10 cellular contexts compared by ENCODE assay signal in the genomic region with DNA sequence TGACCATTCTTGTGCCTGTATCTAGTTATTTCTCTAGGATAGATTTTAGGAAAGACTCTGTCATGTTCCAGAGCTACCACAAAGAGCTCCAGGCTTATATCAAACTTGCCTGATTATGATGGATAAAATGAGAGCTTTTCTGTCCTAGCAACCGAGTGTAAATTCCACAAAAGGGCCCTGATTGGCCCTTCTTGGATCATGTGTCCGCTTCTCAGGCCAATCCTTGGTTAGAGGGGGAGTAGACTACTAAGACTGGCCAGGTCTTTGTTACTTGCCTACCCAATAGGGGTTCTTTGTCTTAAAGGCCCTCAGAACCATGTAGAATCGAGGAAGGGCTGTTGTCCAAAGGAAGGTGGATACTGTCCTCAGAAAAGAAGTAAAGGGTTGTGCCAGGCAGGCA. TPM values are rescaled to one million over a fixed set of nuclear protein-coding genes. Genes with fewer than 3 reads are reported as not detected.
DNase-seq lines count a peak whose midpoint lies in the region; ATAC-seq, FAIRE-seq and TF ChIP-seq lines count a peak whose summit lies in the region.
"Had no signal": no experiment of that assay in that cellular context is flagged by ENCODE, and none has a peak within 500 bp of the region (broad histone marks: within the 10 kb centered on the region; RNA-seq: fewer than 3 reads in every experiment).

No MANE protein-coding gene starts in this region.

- no peak for ATAC-seq in GM21367 (IDR thresholded peaks at IDR 0.05; ENCODE audit: unreplicated experiment)
- ATAC-seq: heart right ventricle had no signal

- TF ChIP-seq CTCF in endothelial cell of umbilical vein (IDR thresholded peaks at IDR 0.05; ENCODE audit: extremely low read depth in 1 of 2, insufficient read depth in 1 of 2, low read depth in 1 of 2, low read length in 2 of 2) (no peak), retinal pigment epithelial cell (conservative IDR thresholded peaks at IDR 0.05; ENCODE audit: low read depth, low read length) (no peak)

- peaks cover 54% of the 10 kb centered on the region for H3K4me1 Mint-ChIP-seq in activated naive CD4-positive, alpha-beta T cell treated with anti-CD3 and anti-CD28 coated beads for 36 hours (ENCODE audit: low read depth)

- no peaks in the 10 kb centered on the region for H4K20me1 ChIP-seq in endothelial cell of umbilical vein (replicated peaks; ENCODE audit: control insufficient read depth, extremely low read depth, insufficient read depth, low read length)

- peaks cover 28% of the 10 kb centered on the region for H3K79me2 ChIP-seq in endothelial cell of umbilical vein (ENCODE audit: control insufficient read depth, insufficient read depth, low read length)

- intact Hi-C loops in activated naive CD4-positive, alpha-beta T cell treated with anti-CD3 and anti-CD28 coated beads for 36 hours (cut with micrococcal nuclease) = no loop called here
- intact Hi-C loops in endothelial cell of umbilical vein (cut with micrococcal nuclease) = no loop called here

- no peak for DNase-seq in activated naive CD4-positive, alpha-beta T cell treated with anti-CD3 and anti-CD28 coated beads for 36 hours
- DNase-seq in activated naive CD4-positive, alpha-beta T cell treated with anti-CD3 and anti-CD28 coated beads, Interleukin-2, amount 50 U/mL, for 16 hours = no peak
- peak; percentile 81 for DNase-seq in NCI-H82 (lab: John Stamatoyannopoulos, UW)
- DNase-seq in endothelial cell of umbilical vein (ENCODE audit: low read depth, low spot score) = peak; percentile 40
- peak; percentile 11 for DNase-seq in retinal pigment epithelial cell (ENCODE audit: low read depth)
- DNase-seq in NCI-H524 treated with DMSO at 0.1 percent for 48 hours (lab: John Stamatoyannopoulos, UW) = no peak
- no peak for DNase-seq in NCI-H187 (lab: John Stamatoyannopoulos, UW)
- DNase-seq: activated CD4-positive, alpha-beta T cell treated with anti-CD3 and anti-CD28 coated beads, Interleukin-2, amount 50 U/mL, for 4 hours; heart right ventricle had no signal

- H3K36me3 ChIP-seq in endothelial cell of umbilical vein (ENCODE audit: control insufficient read depth in 2 of 2, extremely low read depth in 1 of 2, insufficient read depth in 2 of 2, low read length in 2 of 2) = peaks cover 4 to 14% of the 10 kb centered on the region in 2 experiments

- POLR2A ChIA-PET in endothelial cell of umbilical vein (lab: Charles Lee) = no interaction called here

- dilution Hi-C loops in endothelial cell of umbilical vein (cut with MboI; ENCODE audit: extremely low pct_ligation_motif_present, low sequenced_read_pairs) = no loop called here

- no peaks in the 10 kb centered on the region for H3K9me1 ChIP-seq in endothelial cell of umbilical vein (replicated peaks; ENCODE audit: control insufficient read depth, extremely low read depth, insufficient read depth, low read length)

- peaks cover 43% of the 10 kb centered on the region for H3K36me3 Mint-ChIP-seq in activated naive CD4-positive, alpha-beta T cell treated with anti-CD3 and anti-CD28 coated beads for 36 hours (ENCODE audit: low read depth)

- H3K27ac ChIP-seq in endothelial cell of umbilical vein (ENCODE audit: insufficient read depth, low read depth, low read length) = no peak overlapping the region

- H2AFZ ChIP-seq in endothelial cell of umbilical vein (ENCODE audit: low read depth, low read length) = no peak overlapping the region

- H3K4me1 ChIP-seq in endothelial cell of umbilical vein (ENCODE audit: control insufficient read depth, extremely low read depth, insufficient read depth, low read length) = peaks cover 6% of the 10 kb centered on the region

- no peak for TF ChIP-seq POLR2A in endothelial cell of umbilical vein (IDR thresholded peaks at IDR 0.05; ENCODE audit: low read depth, low read length)

- no peaks in the 10 kb centered on the region for H3K27me3 Mint-ChIP-seq in activated naive CD4-positive, alpha-beta T cell treated with anti-CD3 and anti-CD28 coated beads for 36 hours (ENCODE audit: low read depth)

- no peak overlapping the region for H3K4me2 ChIP-seq in endothelial cell of umbilical vein (ENCODE audit: insufficient read depth, low read length)

- peak overlapping the region; percentile 9 for H3K4me3 Mint-ChIP-seq in activated naive CD4-positive, alpha-beta T cell treated with anti-CD3 and anti-CD28 coated beads for 36 hours

- no peak overlapping the region for H3K4me3 ChIP-seq in endothelial cell of umbilical vein (replicated peaks in 1 of 3; ENCODE audit: insufficient read depth in 1 of 3, low read depth in 1 of 3, low read length in 3 of 3)
- H3K4me3 ChIP-seq in retinal pigment epithelial cell (ENCODE audit: low read length) = no peak overlapping the region
- H3K4me3 ChIP-seq: heart right ventricle had no signal

- H3K9ac ChIP-seq in endothelial cell of umbilical vein (replicated peaks; ENCODE audit: extremely low read depth, insufficient read depth, low read length) = no peak overlapping the region

- CTCF ChIA-PET in activated naive CD4-positive, alpha-beta T cell treated with anti-CD3 and anti-CD28 coated beads for 36 hours (lab: Charles Lee) = interaction anchor here (0.8 to 1.9 kb wide), 3 partner anchors 40 to 94 kb away, joined by 3 to 6 read pairs (median 3); no protein-coding TSS in a partner anchor
- CTCF ChIA-PET in endothelial cell of umbilical vein (lab: Charles Lee) = interaction anchor here (0.8 kb wide), 1 partner anchor 40 kb away, joined by 3 read pairs; no protein-coding TSS in a partner anchor

- no peaks in the 10 kb centered on the region for H3K9me3 Mint-ChIP-seq in activated naive CD4-positive, alpha-beta T cell treated with anti-CD3 and anti-CD28 coated beads for 36 hours

- peak; percentile 8 for FAIRE-seq in endothelial cell of umbilical vein (lab: Jason Lieb, UNC)

- H3K9me3 ChIP-seq in endothelial cell of umbilical vein (replicated peaks; ENCODE audit: control insufficient read depth, insufficient read depth, low read length) = no peaks in the 10 kb centered on the region
- H3K9me3 ChIP-seq: heart right ventricle had no signal

- BruUV-seq in endothelial cell of umbilical vein (replicated peaks; lab: Mats Ljungman, UMichigan) = no TSS peak

- H3K27ac Mint-ChIP-seq in activated naive CD4-positive, alpha-beta T cell treated with anti-CD3 and anti-CD28 coated beads for 36 hours = no peak overlapping the region

- H3K27me3 ChIP-seq in endothelial cell of umbilical vein (ENCODE audit: control insufficient read depth in 2 of 2, insufficient read depth in 2 of 2, low read length in 2 of 2) = no peaks in the 10 kb centered on the region
- H3K27me3 ChIP-seq: heart right ventricle had no signal

TF ChIP-seq in endothelial cell of umbilical vein, 7 proteins besides CTCF, POLR2A, EP300 and RAD21:
- TF ChIP-seq POLR2AphosphoS5 (IDR thresholded peaks at IDR 0.05; ENCODE audit: insufficient read depth, low read depth, low read length) = no peak
- TF ChIP-seq, protein P1, sequence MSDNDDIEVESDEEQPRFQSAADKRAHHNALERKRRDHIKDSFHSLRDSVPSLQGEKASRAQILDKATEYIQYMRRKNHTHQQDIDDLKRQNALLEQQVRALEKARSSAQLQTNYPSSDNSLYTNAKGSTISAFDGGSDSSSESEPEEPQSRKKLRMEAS (IDR thresholded peaks at IDR 0.05; ENCODE audit: insufficient read depth, insufficient read length) = no peak
- TF ChIP-seq JUN (IDR thresholded peaks at IDR 0.05; ENCODE audit: borderline replicate concordance, insufficient read depth, insufficient read length, low read depth) = no peak
- TF ChIP-seq EZH2 (IDR thresholded peaks at IDR 0.05; ENCODE audit: borderline replicate concordance, low read depth, low read length, severe bottlenecking) = no peak
- TF ChIP-seq FOS (IDR thresholded peaks at IDR 0.05; ENCODE audit: borderline replicate concordance, insufficient read depth, low read length) = no peak
- no peak for TF ChIP-seq GATA2 (IDR thresholded peaks at IDR 0.05; ENCODE audit: insufficient read depth, insufficient read length, low read depth, low read length)

RNA-seq across cellular contexts. Expression of a gene that starts 2.4 kb away (rescaled TPM):
- 10 to 100 TPM; 11.2 to 11.6 TPM for total RNA-seq in activated naive CD4-positive, alpha-beta T cell treated with anti-CD3 and anti-CD28 coated beads for 36 hours
- 15.8 and 20.7 TPM in 2 replicates for total RNA-seq in endothelial cell of umbilical vein
- 12.8 and 15.9 TPM in 2 replicates for polyA plus RNA-seq in endothelial cell of umbilical vein
- 8.6 and 11.5 TPM in 2 replicates for polyA plus RNA-seq in endothelial cell of umbilical vein (2011; cell fraction: cytosol; rRNA removed)
- 36.6 and 40.2 TPM in 2 replicates for polyA plus RNA-seq in endothelial cell of umbilical vein (2011; cell fraction: nucleus; rRNA removed)
- 11.9 and 12.7 TPM in 2 replicates for polyA plus RNA-seq in endothelial cell of umbilical vein (2012)
- polyA minus RNA-seq in endothelial cell of umbilical vein = 10.6 TPM in 2 replicates
- polyA minus RNA-seq in endothelial cell of umbilical vein (2011; cell fraction: cytosol; rRNA and poly(A)+ RNA removed) = 16.0 TPM
- polyA minus RNA-seq in endothelial cell of umbilical vein (2011; cell fraction: nucleus; rRNA and poly(A)+ RNA removed) = 13.2 and 19.5 TPM in 2 replicates

RNA-seq across cellular contexts. Expression of a gene that starts 19.6 kb away (rescaled TPM):
- total RNA-seq in activated naive CD4-positive, alpha-beta T cell treated with anti-CD3 and anti-CD28 coated beads for 36 hours = not detected
- total RNA-seq in endothelial cell of umbilical vein = not detected in 2 replicates
- polyA plus RNA-seq in endothelial cell of umbilical vein = not detected in 2 replicates
- polyA plus RNA-seq in endothelial cell of umbilical vein (2011; cell fraction: cytosol; rRNA removed) = not detected in 2 replicates
- not detected in 2 replicates for polyA plus RNA-seq in endothelial cell of umbilical vein (2011; cell fraction: nucleus; rRNA removed)
- not detected in 2 replicates for polyA plus RNA-seq in endothelial cell of umbilical vein (2012)
- polyA minus RNA-seq in endothelial cell of umbilical vein = not detected in 2 replicates
- 5.9 TPM for polyA minus RNA-seq in endothelial cell of umbilical vein (2011; cell fraction: cytosol; rRNA and poly(A)+ RNA removed)
- not detected in 2 replicates for polyA minus RNA-seq in endothelial cell of umbilical vein (2011; cell fraction: nucleus; rRNA and poly(A)+ RNA removed)

RNA-seq across cellular contexts. Expression of a gene that starts 41.9 kb away (rescaled TPM):
- under 1 TPM in 1 of 2 experiments, not detected in 1; 0.19 TPM for total RNA-seq in activated naive CD4-positive, alpha-beta T cell treated with anti-CD3 and anti-CD28 coated beads for 36 hours
- total RNA-seq in endothelial cell of umbilical vein = 0.49 TPM in 1 of 2 replicates, not detected in the other
- polyA plus RNA-seq in endothelial cell of umbilical vein = 0.11 and 0.16 TPM in 2 replicates
- 0.05 and 0.07 TPM in 2 replicates for polyA plus RNA-seq in endothelial cell of umbilical vein (2011; cell fraction: cytosol; rRNA removed)
- polyA plus RNA-seq in endothelial cell of umbilical vein (2011; cell fraction: nucleus; rRNA removed) = 0.46 and 0.53 TPM in 2 replicates
- polyA plus RNA-seq in endothelial cell of umbilical vein (2012) = not detected in 2 replicates
- polyA minus RNA-seq in endothelial cell of umbilical vein = 0.30 TPM in 1 of 2 replicates, not detected in the other
- polyA minus RNA-seq in endothelial cell of umbilical vein (2011; cell fraction: cytosol; rRNA and poly(A)+ RNA removed) = 2.7 TPM
- polyA minus RNA-seq in endothelial cell of umbilical vein (2011; cell fraction: nucleus; rRNA and poly(A)+ RNA removed) = 0.34 TPM in 1 of 2 replicates, not detected in the other

Comparison
In these comparisons a context has a peak if more than half of its experiments do, and no peak if none do; other contexts are left out.
1. DNase-seq: peak in NCI-H82 (single experiment), endothelial cell of umbilical vein (single experiment) and retinal pigment epithelial cell (single experiment); none in activated naive CD4-positive, alpha-beta T cell treated with anti-CD3 and anti-CD28 coated beads for 36 hours (single experiment), activated naive CD4-positive, alpha-beta T cell treated with anti-CD3 and anti-CD28 coated beads, Interleukin-2, amount 50 U/mL, for 16 hours (single experiment), NCI-H524 treated with DMSO at 0.1 percent for 48 hours (single experiment) and NCI-H187 (0 of 2).